9 cellular contexts compared by ENCODE assay signal in genomic region chr22:17120711-17121234, GRCh38. TPM values are rescaled to one million over a fixed set of nuclear protein-coding genes. Genes with fewer than 3 reads are reported as not detected.
DNase-seq lines count a peak whose midpoint lies in the region; ATAC-seq, FAIRE-seq and TF ChIP-seq lines count a peak whose summit lies in the region.
"Had no signal": no experiment of that assay in that cellular context is flagged by ENCODE, and none has a peak within 500 bp of the region (broad histone marks: within the 10 kb centered on the region; RNA-seq: fewer than 3 reads in every experiment).

No MANE protein-coding gene starts in this region.

- no peaks in the 10 kb centered on the region for H3K9me3 Mint-ChIP-seq in activated T-cell treated with anti-CD3 and anti-CD28 coated beads, Interleukin-2, amount 50 U/mL, for 72 hours
- H3K9me3 Mint-ChIP-seq: activated naive CD4-positive, alpha-beta T cell treated with anti-CD3 and anti-CD28 coated beads, Interleukin-2, amount 50 U/mL, for 24 hours had no signal

- H2AFZ ChIP-seq in keratinocyte (ENCODE audit: control insufficient read depth, low read length): no peak overlapping the region

- POLR2A ChIA-PET in A549 (lab: Yijun Ruan, JAX): no interaction called here

- no peak overlapping the region for H3K27ac Mint-ChIP-seq in activated T-cell treated with anti-CD3 and anti-CD28 coated beads, Interleukin-2, amount 50 U/mL, for 72 hours
- H3K27ac Mint-ChIP-seq: activated naive CD4-positive, alpha-beta T cell treated with anti-CD3 and anti-CD28 coated beads, Interleukin-2, amount 50 U/mL, for 24 hours had no signal

- no peak for TF ChIP-seq POLR2A in A549 (IDR thresholded peaks at IDR 0.05; ENCODE audit: low read length)
- no peak for TF ChIP-seq POLR2A in testis (IDR thresholded peaks at IDR 0.05)

- intact Hi-C loops in testis (cut with DNase I; ENCODE audit: low total_unique reads): no loop called here

- no peaks in the 10 kb centered on the region for H3K36me3 ChIP-seq in keratinocyte (ENCODE audit: control insufficient read depth in 2 of 2, extremely low read depth in 1 of 2, insufficient read depth in 2 of 2, low read length in 2 of 2)
- no peaks in the 10 kb centered on the region for H3K36me3 ChIP-seq in testis (ENCODE audit: low read depth, missing control alignments)

- DNase-seq in A549 (ENCODE audit: low read depth in 1 of 2, low spot score in 1 of 2) (no peak), keratinocyte (ENCODE audit: low read depth, low spot score) (no peak), testis (peak; percentile 31), SHP77 treated with DMSO at 0.1 percent for 48 hours (lab: John Stamatoyannopoulos, UW) (no peak), RCC 7860 (ENCODE audit: low spot score) (no peak), NCI-H1417 (lab: John Stamatoyannopoulos, UW) (no peak)
- peak; percentile 33 for DNase-seq in activated T-cell treated with anti-CD3 and anti-CD28 coated beads, Interleukin-2, amount 50 U/mL, for 72 hours

- H3K9me3 ChIP-seq in A549 (no peaks in the 10 kb centered on the region), keratinocyte (ENCODE audit: control insufficient read depth, low read depth, low read length) (no peaks in the 10 kb centered on the region), testis (no peaks in the 10 kb centered on the region)

- WGBS in A549 (ENCODE audit: missing lambda C conversion rate): 4% methylated on average over 10 of the region's 70 CpGs
- 0% methylated on average over 21 of the region's 70 CpGs; no CpG with 5 or more reads in 1 of the 2 donors for WGBS in testis, 2 donors

- no peak for TF ChIP-seq EP300 in A549 (IDR thresholded peaks at IDR 0.05)

- dilution Hi-C loops in keratinocyte (cut with MboI; ENCODE audit: extremely low pct_ligation_motif_present, low sequenced_read_pairs): no loop called here

- FAIRE-seq in A549 (lab: Jason Lieb, UNC) (no peak), keratinocyte (lab: Jason Lieb, UNC) (no peak), RCC 7860 (lab: Jason Lieb, UNC) (no peak)

- TF ChIP-seq CTCF in A549 (IDR thresholded peaks at IDR 0.05) (no peak), keratinocyte (optimal IDR thresholded peaks at IDR 0.05 in 1 of 3, IDR thresholded peaks at IDR 0.05 in 1 of 3, conservative IDR thresholded peaks at IDR 0.05 in 1 of 3; ENCODE audit: extremely low read depth in 1 of 3, insufficient read depth in 2 of 3, low read length in 3 of 3) (no peak), testis (IDR thresholded peaks at IDR 0.05) (no peak)

- no peak for TF ChIP-seq RAD21 in A549 (conservative IDR thresholded peaks at IDR 0.05 in 1 of 2, IDR thresholded peaks at IDR 0.05 in 1 of 2)

- CTCF ChIA-PET in A549 (lab: Yijun Ruan, JAX): no interaction called here

- peak overlapping the region; percentile 44 for H3K4me3 ChIP-seq in A549
- peak overlapping the region; percentile 26 to 44 (median 27) for H3K4me3 ChIP-seq in keratinocyte (ENCODE audit: control insufficient read depth in 2 of 3, extremely low read depth in 1 of 3, insufficient read depth in 2 of 3, low read depth in 1 of 3, low read length in 3 of 3)
- H3K4me3 ChIP-seq in testis: peak overlapping the region; percentile 54 to 61

- H3K36me3 Mint-ChIP-seq in activated T-cell treated with anti-CD3 and anti-CD28 coated beads, Interleukin-2, amount 50 U/mL, for 72 hours (ENCODE audit: insufficient read depth in 2 of 2): no peaks in the 10 kb centered on the region
- H3K36me3 Mint-ChIP-seq: activated naive CD4-positive, alpha-beta T cell treated with anti-CD3 and anti-CD28 coated beads, Interleukin-2, amount 50 U/mL, for 24 hours had no signal

- H3K4me2 ChIP-seq in A549: peak overlapping the region; percentile 84
- peak overlapping the region; percentile 51 for H3K4me2 ChIP-seq in keratinocyte (ENCODE audit: control insufficient read depth, extremely low read depth, insufficient read depth, low read depth, low read length)

- H3K4me3 Mint-ChIP-seq in activated T-cell treated with anti-CD3 and anti-CD28 coated beads, Interleukin-2, amount 50 U/mL, for 72 hours: peak overlapping the region in 1 of 2 donors; percentile 63

- peaks cover 49% of the 10 kb centered on the region for H3K27me3 ChIP-seq in keratinocyte (ENCODE audit: control insufficient read depth, extremely low read depth, insufficient read depth, low read length)
- H3K27me3 ChIP-seq in testis: no peaks in the 10 kb centered on the region

- H3K4me1 ChIP-seq in A549 (no peaks in the 10 kb centered on the region), keratinocyte (ENCODE audit: control insufficient read depth, extremely low read depth, insufficient read depth, low read length) (no peaks in the 10 kb centered on the region), testis (no peaks in the 10 kb centered on the region)

- ATAC-seq in A549 (peak; percentile 30 to 37; a peak in 3 of 6 replicates), GM19463 (IDR thresholded peaks at IDR 0.05; ENCODE audit: unreplicated experiment) (peak; percentile 28)
- peak; percentile 33 to 35 for ATAC-seq in activated T-cell treated with anti-CD3 and anti-CD28 coated beads, Interleukin-2, amount 50 U/mL, for 72 hours (replicated peaks in 1 of 2)

- no peaks in the 10 kb centered on the region for H3K9me1 ChIP-seq in keratinocyte (ENCODE audit: control insufficient read depth, extremely low read depth, insufficient read depth, low read length)

- no peak overlapping the region for H3K9ac ChIP-seq in keratinocyte (ENCODE audit: control insufficient read depth, extremely low read depth, insufficient read depth, low read length)

- no peaks in the 10 kb centered on the region for H4K20me1 ChIP-seq in keratinocyte (ENCODE audit: control insufficient read depth, extremely low read depth, insufficient read depth, low read length)

- H3K27ac ChIP-seq in A549 (0 out of 6 replicates have a peak overlapping the region, but pooled peaks of 1 of the 2 experiments have one; percentile 37), keratinocyte (ENCODE audit: control insufficient read depth, insufficient read depth, low read length) (no peak overlapping the region), testis (no peak overlapping the region)

- peaks cover 35% of the 10 kb centered on the region for H3K4me1 Mint-ChIP-seq in activated T-cell treated with anti-CD3 and anti-CD28 coated beads, Interleukin-2, amount 50 U/mL, for 72 hours (ENCODE audit: low read depth)

- no peaks in the 10 kb centered on the region for H3K79me2 ChIP-seq in keratinocyte (ENCODE audit: control insufficient read depth, insufficient read depth, low read length)

- H3K27me3 Mint-ChIP-seq in activated T-cell treated with anti-CD3 and anti-CD28 coated beads, Interleukin-2, amount 50 U/mL, for 72 hours (ENCODE audit: low read depth): peaks cover 20% of the 10 kb centered on the region

RNA-seq across cellular contexts. Expression of gene TMEM121B, which starts 0.4 kb away (rescaled TPM):
- polyA plus RNA-seq in A549 (2011; rRNA removed) (0.03 TPM in 1 of 2 replicates, not detected in the other), A549 (2017; fragmentation: RNase III; extraction: RNeasy Plus Mini Kit Qiagen cat#74134 plus additional on column Dnase treatment) (0.03 to 0.08 TPM (median 0.05 TPM) in 3 replicates), keratinocyte (0.01 to 0.02 TPM in 2 of 3 replicates, not detected in the other), testis (ENCODE audit: insufficient read depth, low read depth, low replicate concordance) (2.2 TPM)
- polyA plus RNA-seq in A549 (2012; cell fraction: cytosol; rRNA removed): 0.03 TPM in 1 of 2 replicates, not detected in the other
- 0.08 and 0.10 TPM in 2 replicates for polyA plus RNA-seq in A549 (2012; cell fraction: nucleus; rRNA removed)
- polyA minus RNA-seq in A549 (2011; rRNA and poly(A)+ RNA removed): not detected in 2 replicates
- under 1 TPM; 0.07 TPM for total RNA-seq in activated T-cell treated with anti-CD3 and anti-CD28 coated beads, Interleukin-2, amount 50 U/mL, for 72 hours
- polyA plus RNA-seq in keratinocyte (2011; ENCODE audit: low read depth): 0.06 TPM
- polyA plus RNA-seq in keratinocyte (2011; cell fraction: cytosol; rRNA removed): 0.01 TPM in 1 of 2 replicates, not detected in the other
- 0.09 and 0.13 TPM in 2 replicates for polyA plus RNA-seq in keratinocyte (2011; cell fraction: nucleus; rRNA removed)
- not detected in 2 replicates for polyA plus RNA-seq in keratinocyte (2012; ENCODE audit: low replicate concordance)
- polyA minus RNA-seq in keratinocyte: 0.07 TPM in 1 of 3 replicates, not detected in the others
- not detected for polyA minus RNA-seq in keratinocyte (2011; cell fraction: cytosol; rRNA and poly(A)+ RNA removed)
- not detected in 2 replicates for polyA minus RNA-seq in keratinocyte (2011; cell fraction: nucleus; rRNA and poly(A)+ RNA removed)
- total RNA-seq in testis: 1 to 10 TPM; 2.9 to 3.3 TPM

RNA-seq across cellular contexts. Expression of gene IL17RA, which starts 36.0 kb away (rescaled TPM):
- polyA plus RNA-seq in A549 (2011; rRNA removed) (6.4 and 9.1 TPM in 2 replicates), A549 (2017; fragmentation: RNase III; extraction: RNeasy Plus Mini Kit Qiagen cat#74134 plus additional on column Dnase treatment) (3.9 to 4.4 TPM (median 4.3 TPM) in 3 replicates), keratinocyte (6.0 to 12.1 TPM (median 7.0 TPM) in 3 replicates), testis (ENCODE audit: insufficient read depth, low read depth, low replicate concordance) (6.8 TPM)
- 3.0 and 4.0 TPM in 2 replicates for polyA plus RNA-seq in A549 (2012; cell fraction: cytosol; rRNA removed)
- 8.6 and 10.3 TPM in 2 replicates for polyA plus RNA-seq in A549 (2012; cell fraction: nucleus; rRNA removed)
- 6.8 and 11.9 TPM in 2 replicates for polyA minus RNA-seq in A549 (2011; rRNA and poly(A)+ RNA removed)
- 10 to 100 TPM; 19.5 to 23.5 TPM for total RNA-seq in activated T-cell treated with anti-CD3 and anti-CD28 coated beads, Interleukin-2, amount 50 U/mL, for 72 hours
- polyA plus RNA-seq in keratinocyte (2011; ENCODE audit: low read depth): 2.3 TPM
- 3.1 and 3.6 TPM in 2 replicates for polyA plus RNA-seq in keratinocyte (2011; cell fraction: cytosol; rRNA removed)
- polyA plus RNA-seq in keratinocyte (2011; cell fraction: nucleus; rRNA removed): 22.6 and 27.9 TPM in 2 replicates
- 6.7 and 9.0 TPM in 2 replicates for polyA plus RNA-seq in keratinocyte (2012; ENCODE audit: low replicate concordance)
- 15.7 to 43.4 TPM (median 26.6 TPM) in 3 replicates for polyA minus RNA-seq in keratinocyte
- 5.9 TPM for polyA minus RNA-seq in keratinocyte (2011; cell fraction: cytosol; rRNA and poly(A)+ RNA removed)
- 18.7 and 22.6 TPM in 2 replicates for polyA minus RNA-seq in keratinocyte (2011; cell fraction: nucleus; rRNA and poly(A)+ RNA removed)
- total RNA-seq in testis: 10 to 100 TPM in 1 of 2 donors, 1 to 10 TPM in 1; 8.3 to 12.8 TPM

RNA-seq across cellular contexts. Expression of gene HDHD5, which starts 38.3 kb away (rescaled TPM):
- 19.7 and 27.3 TPM in 2 replicates for polyA plus RNA-seq in A549 (2011; rRNA removed)
- 50.3 and 57.6 TPM in 2 replicates for polyA plus RNA-seq in A549 (2012; cell fraction: cytosol; rRNA removed)
- 74.5 and 76.5 TPM in 2 replicates for polyA plus RNA-seq in A549 (2012; cell fraction: nucleus; rRNA removed)
- polyA plus RNA-seq in A549 (2017; fragmentation: RNase III; extraction: RNeasy Plus Mini Kit Qiagen cat#74134 plus additional on column Dnase treatment): 31.0 to 35.5 TPM (median 34.9 TPM) in 3 replicates
- polyA minus RNA-seq in A549 (2011; rRNA and poly(A)+ RNA removed): 20.4 and 25.1 TPM in 2 replicates
- 10 to 100 TPM; 23.5 to 26.1 TPM for total RNA-seq in activated T-cell treated with anti-CD3 and anti-CD28 coated beads, Interleukin-2, amount 50 U/mL, for 72 hours
- 22.6 to 30.9 TPM (median 22.9 TPM) in 3 replicates for polyA plus RNA-seq in keratinocyte
- polyA plus RNA-seq in keratinocyte (2011; ENCODE audit: low read depth): 3.5 TPM
- 15.3 and 22.4 TPM in 2 replicates for polyA plus RNA-seq in keratinocyte (2011; cell fraction: cytosol; rRNA removed)
- polyA plus RNA-seq in keratinocyte (2011; cell fraction: nucleus; rRNA removed): 19.4 and 22.5 TPM in 2 replicates
- 14.7 and 26.7 TPM in 2 replicates for polyA plus RNA-seq in keratinocyte (2012; ENCODE audit: low replicate concordance)
- 18.8 to 21.9 TPM (median 18.9 TPM) in 3 replicates for polyA minus RNA-seq in keratinocyte
- polyA minus RNA-seq in keratinocyte (2011; cell fraction: cytosol; rRNA and poly(A)+ RNA removed): 24.0 TPM
- 9.4 and 11.3 TPM in 2 replicates for polyA minus RNA-seq in keratinocyte (2011; cell fraction: nucleus; rRNA and poly(A)+ RNA removed)
- 10 to 100 TPM; 41.5 to 46.3 TPM for total RNA-seq in testis
- polyA plus RNA-seq in testis (ENCODE audit: insufficient read depth, low read depth, low replicate concordance): 34.0 TPM

Comparison
In these comparisons a context has a peak if more than half of its experiments do, and no peak if none do; other contexts are left out.
1. DNase-seq: peak in activated T-cell treated with anti-CD3 and anti-CD28 coated beads, Interleukin-2, amount 50 U/mL, for 72 hours (2 of 2) and testis (single experiment); none in A549 (0 of 2), keratinocyte (single experiment), SHP77 treated with DMSO at 0.1 percent for 48 hours (single experiment), RCC 7860 (single experiment) and NCI-H1417 (0 of 3).
2. Peak in every context shown above with its lines, with median percentiles within 50 percentile points of each other: ATAC-seq and H3K4me3 ChIP-seq.